ENCODE assay signal across 13 cellular contexts in genomic region chr1:241749041-241749798, GRCh38.
DNase-seq lines count a peak whose midpoint lies in the region; ATAC-seq and TF ChIP-seq lines count a peak whose summit lies in the region.
"Had no signal": no experiment of that assay in that cellular context is flagged by ENCODE, and none has a peak within 500 bp of the region (broad histone marks: within the 10 kb centered on the region; RNA-seq: fewer than 3 reads in every experiment).

No MANE protein-coding gene starts in this region.

- peaks cover 4% of the 10 kb centered on the region for H3K4me1 ChIP-seq in ovary (ENCODE audit: insufficient read depth)
- H3K4me1 ChIP-seq: BLaER1 had no signal

- H3K27ac ChIP-seq in dorsolateral prefrontal cortex, result peak overlapping the region in 57 of 59 donors; percentile 6 to 91 (median 74)
- no peak overlapping the region for H3K27ac ChIP-seq in ovary
- H3K27ac ChIP-seq: BLaER1 had no signal

- no peak for TF ChIP-seq POLR2A in ovary (IDR thresholded peaks at IDR 0.05)

- intact Hi-C loops in dorsolateral prefrontal cortex (cut with DNase I), result no loop called here
- intact Hi-C loops in ovary (cut with DNase I), result no loop called here

- H3K27me3 ChIP-seq in dorsolateral prefrontal cortex, result no peaks in the 10 kb centered on the region
- H3K27me3 ChIP-seq in ovary, result no peaks in the 10 kb centered on the region
- H3K27me3 ChIP-seq: BLaER1 had no signal

- WGBS in ovary, 3 donors, result 8 to 12% (median 9%) methylated on average over 16 of the region's 16 CpGs

- no peaks in the 10 kb centered on the region for H3K36me3 ChIP-seq in ovary
- H3K36me3 ChIP-seq: BLaER1 had no signal

- no peak for ATAC-seq in HG03280 (IDR thresholded peaks at IDR 0.05; ENCODE audit: unreplicated experiment)
- ATAC-seq: natural killer cell treated with Interleukin-12 subunit alpha and Interleukin-12 subunit beta and Interleukin-15 and Interleukin-18, amount 100 ng/mL, for 72 hours; stimulated activated naive CD8-positive, alpha-beta T cell treated with anti-CD3 and anti-CD28 coated beads, Interleukin-15, Interleukin-2, amounts not matched to agents 100 U/mL and 50 U/mL, for 24 hours had no signal

- DNase-seq in AG08395 (ENCODE audit: low spot score), result peak; percentile 5
- DNase-seq in NCI-H460 (ENCODE audit: extremely low read depth, low read depth), result peak; percentile 40
- peak in 5 of 10 donors; percentile 18 to 63 (median 55) for DNase-seq in dorsolateral prefrontal cortex
- DNase-seq in ovary, result no peak
- DNase-seq in NK-92 (lab: John Stamatoyannopoulos, UW; ENCODE audit: unreplicated experiment), result no peak
- no peak for DNase-seq in T-helper 2 cell
- DNase-seq in effector CD4-positive, alpha-beta T cell, result no peak
- DNase-seq: NCI-H1930; stimulated activated CD4-positive, alpha-beta T cell treated with anti-CD3 and anti-CD28 coated beads, Interleukin-1b, Interleukin-23, amount 100 ng/mL, for 48 hours; stimulated activated naive CD8-positive, alpha-beta T cell treated with anti-CD3 and anti-CD28 coated beads, Interleukin-15, Interleukin-2, amounts not matched to agents 100 U/mL and 50 U/mL, for 24 hours had no signal

- TF ChIP-seq CTCF in dorsolateral prefrontal cortex (IDR thresholded peaks at IDR 0.05 in 54 of 56, conservative IDR thresholded peaks at IDR 0.05 in 2 of 56; ENCODE audit: low read depth in 1 of 56, partially characterized antibody in 56 of 56) (no peak), ovary (IDR thresholded peaks at IDR 0.05) (no peak)

- no peaks in the 10 kb centered on the region for H3K9me3 ChIP-seq in ovary
- H3K9me3 ChIP-seq: BLaER1 had no signal

- H3K4me3 ChIP-seq in dorsolateral prefrontal cortex (peak overlapping the region in 31 of 59 donors; percentile 0 to 46 (median 17)), ovary (peak overlapping the region; percentile 25)
- H3K4me3 ChIP-seq: BLaER1 had no signal

- TF ChIP-seq EP300 in ovary (IDR thresholded peaks at IDR 0.05), result no peak

Comparison
In these comparisons a context has a peak if more than half of its experiments do, and no peak if none do; other contexts are left out.
1. DNase-seq: peak in AG08395 (single experiment) and NCI-H460 (single experiment); none in ovary (0 of 5), NK-92 (single experiment), T-helper 2 cell (0 of 5) and effector CD4-positive, alpha-beta T cell (single experiment).
2. H3K27ac ChIP-seq: peak in dorsolateral prefrontal cortex (57 of 59); none in ovary (0 of 2).